16 cellular contexts compared by ENCODE assay signal in the genomic region with DNA sequence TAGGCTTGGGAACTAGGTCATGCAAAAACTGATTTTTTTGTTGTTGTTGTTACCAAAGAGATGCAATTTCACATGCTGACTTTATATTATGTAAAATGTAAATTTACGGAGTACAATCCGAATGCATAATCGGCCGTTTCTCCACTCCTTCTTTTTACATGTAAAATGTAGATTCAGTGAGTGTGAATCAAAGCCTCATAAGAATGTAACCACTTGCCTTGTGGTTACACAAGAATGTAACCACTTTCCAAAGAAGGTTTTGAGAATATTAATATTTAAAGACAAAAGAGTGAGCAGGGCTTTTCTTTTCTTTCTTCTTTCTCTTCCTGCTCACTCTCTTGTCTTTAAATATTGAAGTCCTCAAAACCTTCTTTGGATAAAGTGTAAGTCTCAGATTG. TPM values are rescaled to one million over a fixed set of nuclear protein-coding genes. Genes with fewer than 3 reads are reported as not detected.
A peak's percentile ranks its signal among the peaks of the same experiment; 100 is the strongest.
DNase-seq lines count a peak whose midpoint lies in the region; ATAC-seq, FAIRE-seq and TF ChIP-seq lines count a peak whose summit lies in the region.
"Had no signal": no experiment of that assay in that cellular context is flagged by ENCODE, and none has a peak within 500 bp of the region (broad histone marks: within the 10 kb centered on the region; RNA-seq: fewer than 3 reads in every experiment).

No MANE protein-coding gene starts in this region.

- no peaks in the 10 kb centered on the region for H3K36me3 ChIP-seq in astrocyte (ENCODE audit: insufficient read depth, low read length)
- H3K36me3 ChIP-seq: Peyer's patch had no signal

- ATAC-seq in GM19035 (IDR thresholded peaks at IDR 0.05; ENCODE audit: unreplicated experiment) (no peak), omental fat pad (ENCODE audit: low FRiP score) (no peak)
- ATAC-seq: left ventricle myocardium superior had no signal

- no peaks in the 10 kb centered on the region for H4K20me1 ChIP-seq in astrocyte (ENCODE audit: insufficient read depth, low read length)

- no peak overlapping the region for H3K4me3 Mint-ChIP-seq in astrocyte (ENCODE audit: unreplicated experiment)
- H3K4me3 Mint-ChIP-seq: activated CD4-positive, alpha-beta memory T cell treated with anti-CD3 and anti-CD28 coated beads, Interleukin-2, amount 10 ng/mL, durations not matched to agents 7 days and 5 days had no signal

- H3K4me2 ChIP-seq in astrocyte (ENCODE audit: low read length) = peak overlapping the region; percentile 69

- no peaks in the 10 kb centered on the region for H3K9me3 Mint-ChIP-seq in astrocyte (ENCODE audit: unreplicated experiment)

- no peaks in the 10 kb centered on the region for H3K9me3 ChIP-seq in astrocyte (ENCODE audit: insufficient read depth, low read depth, low read length)
- H3K9me3 ChIP-seq: Peyer's patch had no signal

- peaks cover 7% of the 10 kb centered on the region for H3K4me1 ChIP-seq in astrocyte (ENCODE audit: insufficient read depth, low read length)
- H3K4me1 ChIP-seq: Peyer's patch had no signal

- no peak overlapping the region for H3K27ac Mint-ChIP-seq in astrocyte (ENCODE audit: unreplicated experiment)
- H3K27ac Mint-ChIP-seq: activated CD4-positive, alpha-beta memory T cell treated with anti-CD3 and anti-CD28 coated beads, Interleukin-2, amount 10 ng/mL, durations not matched to agents 7 days and 5 days had no signal

- TF ChIP-seq CTCF in astrocyte (IDR thresholded peaks at IDR 0.05; ENCODE audit: insufficient read depth, low read depth, low read length) = no peak
- no peak for TF ChIP-seq CTCF in omental fat pad (IDR thresholded peaks at IDR 0.05)

- peak overlapping the region; percentile 11 for H2AFZ ChIP-seq in astrocyte (ENCODE audit: low read depth, low read length)

- no peaks in the 10 kb centered on the region for H3K36me3 Mint-ChIP-seq in astrocyte (ENCODE audit: low read depth, unreplicated experiment)

- no peak overlapping the region for H3K9ac ChIP-seq in astrocyte (ENCODE audit: low read length)

- DNase-seq in EH (ENCODE audit: low read depth) (peak; percentile 1), HS-27A (ENCODE audit: low read depth) (peak; percentile 26), astrocyte (ENCODE audit: low read depth) (peak; percentile 61), myocyte (ENCODE audit: low read depth) (peak; percentile 5), omental fat pad (ENCODE audit: low spot score) (no peak), SK-N-DZ (ENCODE audit: low spot score) (no peak)
- DNase-seq: activated CD4-positive, alpha-beta memory T cell treated with anti-CD3 and anti-CD28 coated beads, Interleukin-2, amount 10 ng/mL, durations not matched to agents 7 days and 5 days; effector memory CD4-positive, alpha-beta T cell; left ventricle myocardium superior; NCI-H2081 treated with DMSO at 0.1 percent for 48 hours; NCI-H69; Peyer's patch; SW 1271 had no signal

- H3K27me3 Mint-ChIP-seq in astrocyte (ENCODE audit: low read depth, unreplicated experiment) = no peaks in the 10 kb centered on the region
- H3K27me3 Mint-ChIP-seq: activated CD4-positive, alpha-beta memory T cell treated with anti-CD3 and anti-CD28 coated beads, Interleukin-2, amount 10 ng/mL, durations not matched to agents 7 days and 5 days had no signal

- no peak overlapping the region for H3K27ac ChIP-seq in astrocyte (ENCODE audit: low read depth, low read length)

- FAIRE-seq in astrocyte (lab: Jason Lieb, UNC) = no peak

- peaks cover 4% of the 10 kb centered on the region for H3K4me1 Mint-ChIP-seq in astrocyte (ENCODE audit: low read depth, unreplicated experiment)

- no peaks in the 10 kb centered on the region for H3K79me2 ChIP-seq in astrocyte (ENCODE audit: insufficient read depth, low read length)

- peak overlapping the region; percentile 31 for H3K4me3 ChIP-seq in astrocyte (ENCODE audit: insufficient read depth, low read depth, low read length)
- H3K4me3 ChIP-seq: Peyer's patch had no signal

- H3K27me3 ChIP-seq in astrocyte (ENCODE audit: insufficient read depth, low read length) = no peaks in the 10 kb centered on the region
- H3K27me3 ChIP-seq: Peyer's patch had no signal

RNA-seq across cellular contexts. Expression of gene CD69, which starts 26.6 kb away (rescaled TPM):
- total RNA-seq in astrocyte = 0.18 TPM in 1 of 2 replicates, not detected in the other
- not detected in 2 replicates for total RNA-seq in myocyte
- polyA plus RNA-seq in myocyte (2012) = not detected
- total RNA-seq in omental fat pad = 10 to 100 TPM; 10.0 to 36.3 (median 17.0) TPM
- not detected in 2 replicates for polyA plus RNA-seq in SK-N-DZ (2014; cell fraction: cytosol; rRNA removed)
- not detected in 2 replicates for polyA plus RNA-seq in SK-N-DZ (2014; cell fraction: nucleus; rRNA removed)
- polyA plus RNA-seq: BJ had no signal

RNA-seq across cellular contexts. Expression of gene KLRF1, which starts 39.9 kb away (rescaled TPM):
- total RNA-seq in astrocyte (not detected in 2 replicates), myocyte (not detected in 2 replicates), omental fat pad (under 1 TPM in 1 of 4 donors, not detected in 3; 0.46 TPM)
- polyA plus RNA-seq in myocyte (2012) = not detected
- polyA plus RNA-seq in SK-N-DZ (2014; cell fraction: cytosol; rRNA removed) = not detected in 2 replicates
- polyA plus RNA-seq in SK-N-DZ (2014; cell fraction: nucleus; rRNA removed) = not detected in 2 replicates
- total RNA-seq: cardiac septum, Peyer's patch had no signal
- polyA plus RNA-seq: BJ had no signal

RNA-seq across cellular contexts. Expression of gene CLECL1, which starts 54.4 kb away (rescaled TPM):
- total RNA-seq in astrocyte (not detected in 2 replicates), myocyte (not detected in 2 replicates), omental fat pad (1 to 10 TPM in 1 of 4 donors, under 1 TPM in 1, not detected in 2; 0.84 to 2.2 TPM)
- polyA plus RNA-seq in myocyte (2012) = not detected
- polyA plus RNA-seq in SK-N-DZ (2014; cell fraction: cytosol; rRNA removed) = not detected in 2 replicates
- not detected in 2 replicates for polyA plus RNA-seq in SK-N-DZ (2014; cell fraction: nucleus; rRNA removed)
- total RNA-seq: cardiac septum, left ventricle myocardium superior had no signal
- polyA plus RNA-seq: BJ had no signal

Comparison
In these comparisons a context has a peak if more than half of its experiments do, and no peak if none do; other contexts are left out.
1. DNase-seq: peak in EH (single experiment), HS-27A (single experiment), astrocyte (single experiment) and myocyte (single experiment); none in omental fat pad (single experiment) and SK-N-DZ (single experiment).